ENCODE assay signal across 8 cellular contexts in the genomic region with DNA sequence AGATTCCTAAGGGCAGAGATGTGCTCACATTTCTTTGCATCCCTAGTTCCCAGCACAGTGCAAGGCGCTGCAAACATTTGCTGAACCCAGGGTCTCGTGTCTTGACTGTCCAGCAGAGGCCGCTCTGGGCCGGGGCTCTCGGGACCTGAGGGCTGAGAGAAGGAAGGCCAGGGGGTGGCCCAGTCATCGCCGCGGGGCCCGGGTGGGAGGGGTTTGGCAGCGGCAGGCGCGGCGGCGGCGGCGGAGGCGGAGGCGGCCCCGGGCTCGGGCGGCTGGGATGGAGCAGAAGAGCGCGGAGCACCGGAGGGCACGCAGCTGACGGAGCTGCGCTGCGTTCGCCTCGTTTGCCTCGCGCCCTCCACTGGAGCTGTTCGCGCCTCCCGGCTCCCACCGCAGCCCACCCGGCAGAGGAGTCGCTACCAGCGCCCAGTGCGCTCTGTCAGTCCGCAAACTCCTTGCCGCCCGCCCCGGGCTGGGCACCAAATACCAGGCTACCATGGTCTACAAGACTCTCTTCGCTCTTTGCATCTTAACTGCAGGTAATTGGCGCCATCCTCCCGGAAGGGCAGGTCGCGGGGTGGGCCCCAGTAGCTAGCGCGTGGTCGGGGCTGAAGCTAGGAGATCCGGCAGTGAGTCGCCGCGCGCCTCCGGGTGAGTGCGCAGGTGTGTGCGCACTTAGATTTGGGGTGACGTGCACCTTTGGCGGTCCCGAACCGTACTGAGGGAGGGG. TPM values are rescaled to one million over a fixed set of nuclear protein-coding genes. Genes with fewer than 3 reads are reported as not detected.
DNase-seq lines count a peak whose midpoint lies in the region; ATAC-seq, FAIRE-seq and TF ChIP-seq lines count a peak whose summit lies in the region.

Gene PARM1 (plus strand): TSS at position 285 of the 730 bp plus-strand sequence. CDS start 212 bp downstream, at position 497.

- H3K4me2 ChIP-seq in OCI-LY3 (ENCODE audit: low read length): peak within 1 kb of the TSS; percentile 82
- H3K4me2 ChIP-seq in K562 (ENCODE audit: insufficient read depth, low read length): no peak within 1 kb of the TSS

- in situ Hi-C loops in K562 (cut with MboI): no loop called here

- DNase-seq in HT-29 (ENCODE audit: low spot score): peak; percentile 82
- peak; percentile 55 to 66 (median 64) for DNase-seq in K562 (ENCODE audit: extremely low read depth in 1 of 4, low spot score in 3 of 4)
- DNase-seq in retinal pigment epithelial cell (ENCODE audit: low read depth): no peak
- no peak for DNase-seq in stimulated activated naive CD4-positive, alpha-beta T cell (lab: John Stamatoyannopoulos, UW)

- POLR2A ChIA-PET in K562 (lab: Yijun Ruan, JAX): no interaction called here

- 41% methylated on average over 24 of the region's 64 CpGs for WGBS in K562 (ENCODE audit: insufficient coverage, low coverage, missing lambda C conversion rate)

- no TSS peak for BruUV-seq in K562 (replicated peaks; lab: Mats Ljungman, UMichigan)

- no peaks in the 10 kb centered on the region for H3K36me3 ChIP-seq in ES-I3 (ENCODE audit: insufficient read depth, low read length)
- H3K36me3 ChIP-seq in OCI-LY3 (replicated peaks; ENCODE audit: low read depth, low read length): peaks cover 33% of the 10 kb centered on the region
- H3K36me3 ChIP-seq in K562 (ENCODE audit: control insufficient read depth, insufficient read depth, low read length): no peaks in the 10 kb centered on the region

- peak within 1 kb of the TSS; percentile 75 for H3K9ac ChIP-seq in ES-I3 (ENCODE audit: low read depth, low read length)
- peak within 1 kb of the TSS; percentile 100 for H3K9ac ChIP-seq in OCI-LY3 (ENCODE audit: low read length)
- no peak within 1 kb of the TSS for H3K9ac ChIP-seq in K562 (ENCODE audit: insufficient read depth in 1 of 2, low read depth in 2 of 2, low read length in 2 of 2)

- H4K20me1 ChIP-seq in OCI-LY3 (ENCODE audit: insufficient read depth, low read length): peaks cover 30% of the 10 kb centered on the region
- H4K20me1 ChIP-seq in K562 (replicated peaks; ENCODE audit: control insufficient read depth, insufficient read depth, low read length): no peaks in the 10 kb centered on the region

- FAIRE-seq in K562 (lab: Jason Lieb, UNC): no peak

- CTCF ChIA-PET in K562 (lab: Yijun Ruan, JAX; ENCODE audit: low intra/inter-chr PET ratio): no interaction called here

- TF ChIP-seq RAD21 in K562 (CRISPR knock-in tag; conservative IDR thresholded peaks at IDR 0.05 in 1 of 2, IDR thresholded peaks at IDR 0.05 in 1 of 2): no peak

- H3K27me3 ChIP-seq in OCI-LY3 (ENCODE audit: low read depth, low read length) (no peaks in the 10 kb centered on the region), K562 (ENCODE audit: control insufficient read depth in 2 of 2, insufficient read depth in 2 of 2, low read length in 2 of 2) (peaks cover 3 to 22% of the 10 kb centered on the region in 2 experiments; a peak in 3 of 5 replicates)

- peak; percentile 86 for ATAC-seq in GM21381 (IDR thresholded peaks at IDR 0.05; ENCODE audit: unreplicated experiment)
- ATAC-seq in K562: peak; percentile 100

- H2AFZ ChIP-seq in OCI-LY3 (ENCODE audit: low read depth, low read length): peak within 1 kb of the TSS; percentile 81
- H2AFZ ChIP-seq in K562 (ENCODE audit: low read depth, low read length): no peak within 1 kb of the TSS

- H3K9me3 ChIP-seq in ES-I3 (ENCODE audit: control insufficient read depth, insufficient read depth, low read length) (no peaks in the 10 kb centered on the region), OCI-LY3 (ENCODE audit: insufficient read depth, low read length) (no peaks in the 10 kb centered on the region), K562 (replicated peaks; ENCODE audit: control insufficient read depth, insufficient read depth, low read depth, low read length) (no peaks in the 10 kb centered on the region)

- TF ChIP-seq POLR2A in K562 (conservative IDR thresholded peaks at IDR 0.05): no peak

- intact Hi-C loops in K562 (cut with micrococcal nuclease): no loop called here

- H3K9me1 ChIP-seq in K562 (ENCODE audit: control insufficient read depth, insufficient read depth, low read length): no peaks in the 10 kb centered on the region

- H3K79me2 ChIP-seq in OCI-LY3 (ENCODE audit: low read length) (peaks cover 72% of the 10 kb centered on the region), K562 (ENCODE audit: control insufficient read depth, insufficient read depth, low read length) (no peaks in the 10 kb centered on the region)

- no peak for TF ChIP-seq EP300 in K562 (IDR thresholded peaks at IDR 0.05; ENCODE audit: low read length)

- H3K4me1 ChIP-seq in ES-I3 (ENCODE audit: insufficient read depth, low read length) (peaks cover 5% of the 10 kb centered on the region; the same call in 1 of the 2 replicates), OCI-LY3 (ENCODE audit: low read length) (peaks cover 72% of the 10 kb centered on the region), K562 (replicated peaks in 1 of 2; ENCODE audit: control insufficient read depth in 2 of 2, insufficient read depth in 2 of 2, low read length in 2 of 2) (peaks cover 0 to 12% of the 10 kb centered on the region in 2 experiments; a peak in 2 of 5 replicates)

- H3K27ac ChIP-seq in OCI-LY3 (ENCODE audit: low read length): peak within 1 kb of the TSS; percentile 96
- no peak within 1 kb of the TSS for H3K27ac ChIP-seq in K562 (ENCODE audit: extremely low read depth, low read depth, low read length)

- TF ChIP-seq CTCF in OCI-LY3 (IDR thresholded peaks at IDR 0.05; ENCODE audit: low read depth, low read length) (peak; percentile 88), K562 (IDR thresholded peaks at IDR 0.05 in 2 of 3, conservative IDR thresholded peaks at IDR 0.05 in 1 of 3; ENCODE audit: insufficient read depth in 2 of 3, low read depth in 1 of 3, low read length in 3 of 3) (peak; percentile 45 to 72 (median 49); a peak in 4 of 6 replicates), retinal pigment epithelial cell (conservative IDR thresholded peaks at IDR 0.05; ENCODE audit: low read depth, low read length) (peak; percentile 79)

- H3K4me3 ChIP-seq in OCI-LY3 (ENCODE audit: low read length): peak within 1 kb of the TSS; percentile 97
- H3K4me3 ChIP-seq in K562: no peak within 1 kb of the TSS
- H3K4me3 ChIP-seq in iPS-11a (ENCODE audit: low read depth, low read length): peak within 1 kb of the TSS; percentile 63
- peak within 1 kb of the TSS; percentile 65 for H3K4me3 ChIP-seq in retinal pigment epithelial cell (ENCODE audit: low read length)

TF ChIP-seq in K562, 482 proteins besides CTCF, POLR2A, EP300 and RAD21:
- TF ChIP-seq MCM2 (IDR thresholded peaks at IDR 0.05; ENCODE audit: low read depth) (no peak), SMC3 (conservative IDR thresholded peaks at IDR 0.05; ENCODE audit: insufficient read depth, low read depth, low read length) (0 out of 2 replicates have a peak, but pooled peaks have one; percentile 29)
TF ChIP-seq in K562: peak in this region for 1.

RNA-seq across cellular contexts. Expression of gene PARM1, which starts in this region (rescaled TPM):
- 1.0 and 1.1 TPM in 2 replicates for total RNA-seq in HT-29 (2014; rRNA removed; shearing (Covaris generic))
- total RNA-seq in K562 (2011; cell fraction: chromatin; rRNA removed; ENCODE audit: low replicate concordance): not detected in 2 replicates
- total RNA-seq in K562 (2011; cell fraction: nucleolus; rRNA removed): not detected in 2 replicates
- not detected in 2 replicates for total RNA-seq in K562 (2011; cell fraction: nucleoplasm; rRNA removed)
- total RNA-seq in K562 (2014; rRNA removed) (not detected in 2 replicates), K562 (2014; rRNA removed; fragmentation: Illumina TruSeq; extraction: Trizol) (not detected in 2 replicates), K562 (2015; rRNA removed; fragmentation: Illumina TruSeq; extraction: Trizol) (not detected in 2 replicates), K562 (2021) (0.07 and 0.09 TPM in 2 replicates)
- polyA plus RNA-seq in K562 (2011; rRNA removed) (not detected in 2 replicates), K562 (2014; fragmentation: Illumina TruSeq; extraction: Trizol) (not detected in 2 replicates), K562 (2014; fragmentation: Nextera tagmentation; extraction: Ambion mirVana) (not detected), K562 (2014; rRNA removed) (not detected in 2 replicates)
- polyA plus RNA-seq in K562 (2011; cell fraction: cytosol; rRNA removed): not detected in 2 replicates
- not detected in 2 replicates for polyA plus RNA-seq in K562 (2011; cell fraction: nucleus; rRNA removed)
- 0.03 TPM in 1 of 2 replicates, not detected in the other for polyA plus RNA-seq in K562 (2012)
- polyA minus RNA-seq in K562 (2011; rRNA and poly(A)+ RNA removed): not detected in 2 replicates
- not detected in 2 replicates for polyA minus RNA-seq in K562 (2011; cell fraction: cytosol; rRNA and poly(A)+ RNA removed)
- polyA minus RNA-seq in K562 (2011; cell fraction: nucleus; rRNA and poly(A)+ RNA removed): not detected in 2 replicates

Comparison
In these comparisons a context has a peak if more than half of its experiments do, and no peak if none do; other contexts are left out.
1. Peak in DNase-seq and ATAC-seq in K562; RNA of the gene not detected or under 1 TPM.
2. H3K9ac ChIP-seq: peak in ES-I3 (single experiment) and OCI-LY3 (single experiment); none in K562 (0 of 2).
3. Peak in every context shown above with its lines, with median percentiles within 50 percentile points of each other: CTCF ChIP-seq.